ENCODE assay signal across 21 cellular contexts in the genomic region with DNA sequence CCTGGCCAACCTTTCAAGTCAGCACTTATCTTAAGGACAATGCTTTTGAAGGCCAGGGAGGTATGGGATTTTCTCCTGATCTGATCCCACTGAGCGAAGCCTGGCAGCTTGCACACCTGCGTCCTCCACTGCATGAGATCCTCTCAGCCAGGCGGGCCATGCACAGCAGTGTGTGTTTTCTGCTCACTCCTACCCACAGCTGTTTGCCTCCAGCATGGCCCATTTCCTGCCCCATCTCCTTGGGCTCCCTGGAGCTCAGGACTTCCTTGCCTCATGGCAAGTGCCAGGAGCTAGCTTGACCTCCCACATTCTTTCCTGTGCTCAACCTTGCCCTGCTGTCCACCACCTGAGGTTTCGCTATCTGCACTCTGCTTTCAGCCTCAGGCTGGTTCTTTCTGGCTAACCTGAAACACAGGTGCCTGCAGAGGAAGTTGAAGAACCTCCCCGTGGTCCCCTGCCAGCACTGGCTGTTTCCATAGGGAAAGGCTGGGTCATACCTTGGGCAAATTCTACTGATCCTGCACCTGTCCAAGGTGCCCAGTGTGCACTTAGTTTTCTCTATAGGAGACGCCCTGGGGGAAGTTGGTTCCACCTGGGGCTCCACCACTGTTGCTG. TPM values are rescaled to one million over a fixed set of nuclear protein-coding genes. Genes with fewer than 3 reads are reported as not detected.
DNase-seq lines count a peak whose midpoint lies in the region; ATAC-seq and TF ChIP-seq lines count a peak whose summit lies in the region.
"Had no signal": no experiment of that assay in that cellular context is flagged by ENCODE, and none has a peak within 500 bp of the region (broad histone marks: within the 10 kb centered on the region; RNA-seq: fewer than 3 reads in every experiment).

No MANE protein-coding gene starts in this region.

- no peak overlapping the region for H3K4me3 Mint-ChIP-seq in stimulated activated naive CD8-positive, alpha-beta T cell treated with anti-CD3 and anti-CD28 coated beads, Interleukin-15, amount 100 ng/mL, for 72 hours
- H3K4me3 Mint-ChIP-seq: activated CD8-positive, alpha-beta T cell treated with anti-CD3 and anti-CD28 coated beads, Interleukin-2, amount 10 ng/mL, durations not matched to agents 7 days and 5 days had no signal

- no peaks in the 10 kb centered on the region for H3K27me3 ChIP-seq in mesendoderm (ENCODE audit: insufficient read depth, low read length, poor library complexity)
- H3K27me3 ChIP-seq: body of pancreas, uterus had no signal

- no peaks in the 10 kb centered on the region for H3K27me3 Mint-ChIP-seq in stimulated activated naive CD8-positive, alpha-beta T cell treated with anti-CD3 and anti-CD28 coated beads, Interleukin-15, amount 100 ng/mL, for 72 hours

- no CpG with 5 or more reads among the region's 6 CpGs for WGBS in mesendoderm (ENCODE audit: extremely low coverage, insufficient coverage, low lambda C conversion rate)

- H4K5ac ChIP-seq in mesendoderm (ENCODE audit: low read length): no peak overlapping the region

- H2BK15ac ChIP-seq in mesendoderm (replicated peaks; ENCODE audit: low read depth): no peak overlapping the region

- H3K79me1 ChIP-seq in mesendoderm (ENCODE audit: low read length): no peaks in the 10 kb centered on the region

- peaks cover 2% of the 10 kb centered on the region for H3K4me1 ChIP-seq in mesendoderm (ENCODE audit: control insufficient read depth, low read depth, low read length)
- H3K4me1 ChIP-seq: body of pancreas, uterus had no signal

- H4K8ac ChIP-seq in mesendoderm (ENCODE audit: low read depth, low read length): no peak overlapping the region

- H3K36me3 ChIP-seq in mesendoderm (ENCODE audit: control insufficient read depth, insufficient read depth, low read length): no peaks in the 10 kb centered on the region
- H3K36me3 ChIP-seq: uterus had no signal

- no peak for DNase-seq in stimulated activated naive CD8-positive, alpha-beta T cell treated with anti-CD3 and anti-CD28 coated beads, Interleukin-15, amount 100 ng/mL, for 72 hours
- no peak for DNase-seq in stimulated activated naive CD8-positive, alpha-beta T cell treated with anti-CD3 and anti-CD28 coated beads, Interleukin-15, Interleukin-2, amounts not matched to agents 100 U/mL and 50 U/mL, for 24 hours
- peak; percentile 53 for DNase-seq in NCI-H510A treated with DMSO at 0.1 percent for 48 hours (lab: John Stamatoyannopoulos, UW)
- no peak for DNase-seq in mesendoderm
- DNase-seq in erythroblast (lab: John Stamatoyannopoulos, UW): no peak
- no peak for DNase-seq in activated CD4-positive, alpha-beta T cell treated with anti-CD3 and anti-CD28 coated beads for 48 hours
- DNase-seq: ACHN; activated CD8-positive, alpha-beta T cell treated with anti-CD3 and anti-CD28 coated beads, Interleukin-2, amount 10 ng/mL, durations not matched to agents 7 days and 5 days; activated effector memory CD4-positive, alpha-beta T cell treated with Interleukin-2 at 50 U/mL for 16 hours; activated T-cell treated with anti-CD3 and anti-CD28 coated beads for 4 hours; kidney glomerular epithelial cell; NCI-H1092 treated with DMSO at 0.1 percent for 48 hours; NK-92 treated with Interleukin-12 subunit alpha and Interleukin-12 subunit beta, amount 100 ng/mL, for 24 hours; SIG-M5; stimulated activated CD8-positive, alpha-beta memory T cell treated with anti-CD3 and anti-CD28 coated beads, Interleukin-4, amount 100 ng/mL, for 48 hours; uterus had no signal

- H3K27ac Mint-ChIP-seq in stimulated activated naive CD8-positive, alpha-beta T cell treated with anti-CD3 and anti-CD28 coated beads, Interleukin-15, amount 100 ng/mL, for 72 hours: no peak overlapping the region
- H3K27ac Mint-ChIP-seq: activated CD8-positive, alpha-beta T cell treated with anti-CD3 and anti-CD28 coated beads, Interleukin-2, amount 10 ng/mL, durations not matched to agents 7 days and 5 days had no signal

- no peak for TF ChIP-seq POLR2A in erythroblast (IDR thresholded peaks at IDR 0.05; ENCODE audit: low read length)

- H3K27ac ChIP-seq in mesendoderm (ENCODE audit: low read depth, low read length): no peak overlapping the region
- H3K27ac ChIP-seq: body of pancreas, uterus had no signal

- H3K79me2 ChIP-seq in mesendoderm (ENCODE audit: control insufficient read depth, insufficient read depth, low read length): no peaks in the 10 kb centered on the region

- H3K4me2 ChIP-seq in mesendoderm (ENCODE audit: low read length): no peak overlapping the region

- H3K4ac ChIP-seq in mesendoderm (ENCODE audit: low read depth, low read length): no peak overlapping the region

- H3K56ac ChIP-seq in mesendoderm (ENCODE audit: low read length): no peak overlapping the region

- no peak overlapping the region for H2BK120ac ChIP-seq in mesendoderm (ENCODE audit: low read depth, low read length)

- H2AK5ac ChIP-seq in mesendoderm (ENCODE audit: low read length): no peak overlapping the region

- H3K23ac ChIP-seq in mesendoderm (ENCODE audit: low read length): peak overlapping the region; percentile 17

- no peak overlapping the region for H3K18ac ChIP-seq in mesendoderm (ENCODE audit: low read length)

- no peak overlapping the region for H2BK5ac ChIP-seq in mesendoderm (ENCODE audit: low read length)

- no peaks in the 10 kb centered on the region for H3K4me1 Mint-ChIP-seq in stimulated activated naive CD8-positive, alpha-beta T cell treated with anti-CD3 and anti-CD28 coated beads, Interleukin-15, amount 100 ng/mL, for 72 hours

- H3K4me3 ChIP-seq in mesendoderm (ENCODE audit: low read length): no peak overlapping the region
- H3K4me3 ChIP-seq: body of pancreas, uterus had no signal

- peaks cover 0 to 6% of the 10 kb centered on the region in 2 donors for H3K9me3 Mint-ChIP-seq in stimulated activated naive CD8-positive, alpha-beta T cell treated with anti-CD3 and anti-CD28 coated beads, Interleukin-15, amount 100 ng/mL, for 72 hours

- ATAC-seq in stimulated activated naive CD8-positive, alpha-beta T cell treated with anti-CD3 and anti-CD28 coated beads, Interleukin-15, amount 100 ng/mL, for 72 hours: peak; percentile 39
- ATAC-seq in stimulated activated naive CD8-positive, alpha-beta T cell treated with anti-CD3 and anti-CD28 coated beads, Interleukin-15, Interleukin-2, amounts not matched to agents 100 U/mL and 50 U/mL, for 24 hours: no peak
- no peak for ATAC-seq in HG03520 (IDR thresholded peaks at IDR 0.05; ENCODE audit: unreplicated experiment)
- no peak for ATAC-seq in GM19463 (IDR thresholded peaks at IDR 0.05; ENCODE audit: unreplicated experiment)
- ATAC-seq: activated CD4-positive, CD25-positive, alpha-beta regulatory T cell treated with anti-CD3 and anti-CD28 coated beads, Interleukin-2, amount 50 U/mL, for 24 hours; activated CD8-positive, alpha-beta T cell treated with anti-CD3 and anti-CD28 coated beads, Interleukin-2, amount 10 ng/mL, durations not matched to agents 7 days and 5 days; body of pancreas; Panc1 had no signal

- no peak overlapping the region for H3K9ac ChIP-seq in mesendoderm (ENCODE audit: low read length)

RNA-seq across cellular contexts. Expression of a gene that starts 43.9 kb away (rescaled TPM):
- polyA plus RNA-seq in mesendoderm (2013, experiment 1 of 2): 3.6 TPM
- 4.5 TPM for polyA plus RNA-seq in mesendoderm (2013, experiment 2 of 2)
